ENCODE assay signal across 2 cellular contexts in genomic region chr6:135601857-135602256, GRCh38.
TF ChIP-seq lines count a peak whose summit lies in the region.

No MANE protein-coding gene starts in this region.

TF ChIP-seq in K562, 482 proteins besides CTCF, POLR2A, EP300 and RAD21 (continued from another document):
- no peak for TF ChIP-seq MXD1 (CRISPR knock-in tag; IDR thresholded peaks at IDR 0.05; ENCODE audit: borderline replicate concordance, poor library complexity, severe bottlenecking)
- TF ChIP-seq STAT5B (CRISPR knock-in tag; IDR thresholded peaks at IDR 0.05): no peak
- TF ChIP-seq RBM25 (IDR thresholded peaks at IDR 0.05; ENCODE audit: low read depth, low read length, severe bottlenecking): peak; percentile 61
- TF ChIP-seq MAZ (CRISPR knock-in tag; conservative IDR thresholded peaks at IDR 0.05 in 1 of 2, IDR thresholded peaks at IDR 0.05 in 1 of 2): no peak
- no peak for TF ChIP-seq ZNF121 (CRISPR knock-in tag; conservative IDR thresholded peaks at IDR 0.05)
- no peak for TF ChIP-seq SUPT5H (IDR thresholded peaks at IDR 0.05)
- no peak for TF ChIP-seq FOXK2 (conservative IDR thresholded peaks at IDR 0.05 in 1 of 2, IDR thresholded peaks at IDR 0.05 in 1 of 2; ENCODE audit: low read depth in 2 of 2)
- no peak for TF ChIP-seq ZNF655 (CRISPR knock-in tag; IDR thresholded peaks at IDR 0.05)
- TF ChIP-seq ZNF316 (IDR thresholded peaks at IDR 0.05): no peak

TF ChIP-seq in endothelial cell of umbilical vein, 7 proteins besides CTCF, POLR2A, EP300 and RAD21 (continued from another document):
- TF ChIP-seq JUN (IDR thresholded peaks at IDR 0.05; ENCODE audit: borderline replicate concordance, insufficient read depth, insufficient read length, low read depth): no peak
